8 cellular contexts compared by ENCODE assay signal in the genomic region with DNA sequence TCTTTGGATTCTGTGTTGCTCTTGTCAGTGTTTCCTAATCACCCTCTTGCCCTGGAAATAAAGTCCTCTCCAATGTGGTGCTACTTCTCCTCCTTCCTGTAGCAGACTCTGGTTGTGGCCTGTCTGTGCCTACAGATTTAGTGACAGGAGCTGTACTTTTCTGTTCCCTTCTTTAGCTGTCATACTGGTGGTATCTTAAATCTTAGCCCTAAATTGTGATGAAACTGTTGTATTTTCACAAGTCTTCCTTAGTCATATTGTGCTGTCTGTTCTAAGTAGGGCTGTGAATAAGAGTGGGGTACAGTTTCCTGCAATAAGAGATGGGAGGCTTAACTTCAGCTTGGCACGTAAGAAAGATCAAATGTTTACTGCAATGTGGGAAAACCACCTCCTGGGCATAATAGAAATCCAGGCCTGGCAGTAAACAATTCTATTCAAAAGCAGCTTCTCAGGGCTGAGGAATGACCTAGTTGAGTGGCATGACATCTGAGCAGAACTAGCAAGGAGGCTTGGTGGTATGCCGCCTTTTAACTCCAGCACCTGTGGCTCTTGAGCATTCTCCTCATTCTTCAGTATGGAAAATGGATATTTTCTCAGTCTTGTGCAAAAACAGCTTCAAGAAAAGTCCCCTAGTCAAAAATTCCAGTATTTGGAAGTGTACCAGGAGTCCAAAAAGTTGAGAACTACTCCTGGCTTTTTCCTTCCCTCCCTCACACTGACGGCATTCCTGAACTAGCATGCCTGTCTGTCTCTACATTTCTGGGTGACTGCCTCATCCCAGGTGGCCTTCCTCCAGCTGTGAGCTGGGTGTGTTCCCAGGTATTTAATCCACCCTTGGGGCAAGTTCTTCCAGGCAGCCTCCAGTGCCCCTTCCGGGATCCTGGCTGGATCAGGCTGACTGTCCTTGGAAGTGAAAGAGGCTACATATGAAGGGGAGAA. TPM values are rescaled to one million over a fixed set of nuclear protein-coding genes. Genes with fewer than 3 reads are reported as not detected.
A peak's percentile ranks its signal among the peaks of the same experiment; 100 is the strongest.
DNase-seq lines count a peak whose midpoint lies in the region; ATAC-seq and TF ChIP-seq lines count a peak whose summit lies in the region.

No MANE protein-coding gene starts in this region.

- no peaks in the 10 kb centered on the region for H3K27me3 ChIP-seq in thymus (ENCODE audit: control insufficient read depth, insufficient read depth)

- TF ChIP-seq CTCF in astrocyte of the spinal cord (IDR thresholded peaks at IDR 0.05; ENCODE audit: low read depth, low read length): no peak

- DNase-seq in Daoy (ENCODE audit: low read depth) (peak; percentile 74), HS-5 (ENCODE audit: low read depth) (peak; percentile 8), astrocyte of the spinal cord (ENCODE audit: low read depth, low spot score) (peak; percentile 79), kidney tubule cell (ENCODE audit: low spot score) (peak; percentile 89), activated gamma-delta T cell (lab: John Stamatoyannopoulos, UW) (no peak), NCI-H345 (lab: John Stamatoyannopoulos, UW) (no peak)

- peaks cover 15% of the 10 kb centered on the region for H3K4me1 ChIP-seq in thymus (ENCODE audit: control insufficient read depth, insufficient read depth, low read length)

- H3K4me3 ChIP-seq in astrocyte of the spinal cord (ENCODE audit: low read depth, low read length): no peak overlapping the region
- H3K4me3 ChIP-seq in thymus (ENCODE audit: low read length): no peak overlapping the region

- H3K36me3 ChIP-seq in thymus (ENCODE audit: control insufficient read depth, insufficient read depth): no peaks in the 10 kb centered on the region

- peak overlapping the region; percentile 80 for H3K27ac ChIP-seq in thymus (ENCODE audit: low read depth)

- ATAC-seq in GM19328 (IDR thresholded peaks at IDR 0.05; ENCODE audit: unreplicated experiment): no peak

- no peaks in the 10 kb centered on the region for H3K9me3 ChIP-seq in thymus (ENCODE audit: control insufficient read depth)

- 83% methylated on average over 4 of the region's 4 CpGs for WGBS in thymus

- in situ Hi-C loops in astrocyte of the spinal cord (cut with HindIII; ENCODE audit: low sequenced_read_pairs): no loop called here

RNA-seq across cellular contexts. Expression of gene ANO6, which starts 19.5 kb away (rescaled TPM):
- 46.9 and 52.7 TPM in 2 replicates for total RNA-seq in Daoy (2014; rRNA removed; shearing (Covaris generic))
- 11.6 TPM for polyA plus RNA-seq in thymus

Comparison
In these comparisons a context has a peak if more than half of its experiments do, and no peak if none do; other contexts are left out.
1. DNase-seq: peak in Daoy (single experiment), HS-5 (single experiment), astrocyte of the spinal cord (single experiment) and kidney tubule cell (single experiment); none in activated gamma-delta T cell (single experiment) and NCI-H345 (single experiment).